Comparison of ENCODE assay signal across 8 cellular contexts in the genomic region with DNA sequence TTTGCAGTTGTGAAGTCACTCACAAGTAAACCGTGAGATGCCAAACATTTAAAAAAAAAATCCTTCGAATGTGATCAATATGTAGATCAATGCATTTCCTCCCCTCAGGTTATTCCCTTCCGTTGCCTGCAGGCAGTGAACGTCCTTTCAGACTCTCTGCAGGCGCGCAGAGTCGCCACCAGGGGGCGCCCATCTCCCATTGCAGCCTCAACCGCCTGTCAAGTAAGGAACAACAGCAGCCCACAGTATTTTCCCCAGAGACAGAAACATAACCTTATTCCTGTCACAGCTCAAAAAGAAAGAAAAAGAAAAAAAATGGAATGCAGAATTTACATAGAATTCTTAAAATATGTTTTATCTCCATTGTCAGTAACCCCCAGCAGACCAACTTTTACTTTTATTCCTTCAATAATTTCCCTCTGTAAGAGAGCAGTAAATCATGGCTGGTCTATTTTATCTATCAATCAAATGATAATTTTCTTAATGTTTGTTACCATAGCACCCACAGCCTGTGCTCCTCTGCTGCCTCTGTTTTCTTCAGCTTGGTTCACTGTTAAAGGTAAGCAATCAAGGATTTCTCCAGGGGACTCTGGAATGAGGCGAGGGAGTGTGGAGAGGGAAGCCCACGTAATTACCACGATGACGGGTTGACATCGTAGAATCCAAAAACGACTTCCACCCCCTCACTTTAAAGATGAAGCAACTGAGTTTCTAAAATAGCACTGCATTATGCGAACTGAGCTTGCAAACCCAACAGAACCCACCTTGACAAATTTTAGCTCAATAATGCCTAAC.
DNase-seq lines count a peak whose midpoint lies in the region; ATAC-seq and TF ChIP-seq lines count a peak whose summit lies in the region.

No MANE protein-coding gene starts in this region.

- H3K4me3 ChIP-seq in HCT116 (replicated peaks in 1 of 2; ENCODE audit: low read depth in 1 of 2, low read length in 2 of 2) = no peak overlapping the region

- DNase-seq in NCI-H2029 (lab: John Stamatoyannopoulos, UW) = peak; percentile 29
- no peak for DNase-seq in NCI-H2029 treated with DMSO at 0.1 percent for 48 hours (lab: John Stamatoyannopoulos, UW)
- DNase-seq in HCT116 (ENCODE audit: low read depth, low spot score) = no peak
- DNase-seq in M059J (ENCODE audit: low read depth) = peak; percentile 35
- peak; percentile 20 for DNase-seq in T follicular helper cell (ENCODE audit: low read depth)
- peak in 54 of 58 donors; percentile 19 to 86 (median 49) for DNase-seq in anterior cingulate cortex (lab: John Stamatoyannopoulos, UW)
- DNase-seq in hepatic stellate cell (ENCODE audit: low spot score) = peak; percentile 67
- peak; percentile 12 for DNase-seq in smooth muscle cell of the brain vasculature (ENCODE audit: low read depth, low spot score)

- no peak overlapping the region for H3K27ac ChIP-seq in HCT116 (ENCODE audit: low read depth, low read length)

- RAD21 ChIA-PET in HCT116 (lab: Charles Lee; ENCODE audit: low non-redundant PET in 1 of 2, low total read pairs in 2 of 2, uncharacterized antibody in 2 of 2, unreplicated experiment in 2 of 2) = no interaction called here

- TF ChIP-seq POLR2A in HCT116 (IDR thresholded peaks at IDR 0.05; ENCODE audit: borderline replicate concordance, extremely low read depth, insufficient read depth, insufficient read length) = no peak

- H3K9me3 ChIP-seq in HCT116 (ENCODE audit: control insufficient read depth in 1 of 2, insufficient read depth in 1 of 2, low read depth in 1 of 2, low read length in 2 of 2) = no peaks in the 10 kb centered on the region

- BruUV-seq in HCT116 (replicated peaks; lab: Mats Ljungman, UMichigan) = no TSS peak

- no peaks in the 10 kb centered on the region for H3K9me2 ChIP-seq in HCT116 (ENCODE audit: insufficient read depth)

- H4K20me1 ChIP-seq in HCT116 (ENCODE audit: insufficient read depth) = no peaks in the 10 kb centered on the region

- H3K4me2 ChIP-seq in HCT116 (ENCODE audit: low read length) = no peak overlapping the region

- CTCF ChIA-PET in HCT116 (lab: Charles Lee) = no interaction called here

- no peaks in the 10 kb centered on the region for H3K36me3 ChIP-seq in HCT116 (ENCODE audit: control insufficient read depth in 1 of 2, insufficient read depth in 2 of 2, low read length in 2 of 2)

- H3K4me1 ChIP-seq in HCT116 (ENCODE audit: control insufficient read depth in 1 of 2, insufficient read depth in 2 of 2, low read length in 2 of 2) = no peaks in the 10 kb centered on the region

- no peak overlapping the region for H3K9ac ChIP-seq in HCT116 (ENCODE audit: low read length)

- peak; percentile 14 to 94 (median 92); a peak in 5 of 6 replicates for TF ChIP-seq CTCF in HCT116 (IDR thresholded peaks at IDR 0.05 in 2 of 3, conservative IDR thresholded peaks at IDR 0.05 in 1 of 3; ENCODE audit: borderline replicate concordance in 1 of 3, insufficient read depth in 1 of 3, low read depth in 2 of 3, low read length in 2 of 3)

- ATAC-seq in HCT116 = peak; percentile 91

- no peaks in the 10 kb centered on the region for H3K79me2 ChIP-seq in HCT116 (ENCODE audit: insufficient read depth, low read length)

- H2AFZ ChIP-seq in HCT116 (ENCODE audit: low read depth, low read length, poor library complexity, severe bottlenecking) = no peak overlapping the region

- H3K27me3 ChIP-seq in HCT116 (ENCODE audit: insufficient read depth, low read length) = no peaks in the 10 kb centered on the region

- intact Hi-C loops in HCT116 (cut with micrococcal nuclease) = loop anchor here (1.0 kb wide), 1 partner anchor 950 kb away; no protein-coding TSS in a partner anchor

- peak; percentile 52; the same call in 1 of the 2 replicates for TF ChIP-seq RAD21 in HCT116 (IDR thresholded peaks at IDR 0.05; ENCODE audit: low read depth)

- POLR2A ChIA-PET in HCT116 (lab: Charles Lee) = no interaction called here

TF ChIP-seq in HCT116, 20 proteins besides CTCF, POLR2A, EP300 and RAD21:
- no peak for TF ChIP-seq TCF7L2 (IDR thresholded peaks at IDR 0.05; ENCODE audit: borderline replicate concordance, extremely low read depth, insufficient read depth, insufficient read length)
- no peak for TF ChIP-seq ATF3 (IDR thresholded peaks at IDR 0.05)
- no peak for TF ChIP-seq EGR1 (IDR thresholded peaks at IDR 0.05; ENCODE audit: low read depth)
- TF ChIP-seq SIN3A (IDR thresholded peaks at IDR 0.05; ENCODE audit: low read depth) = no peak
- no peak for TF ChIP-seq SP1 (IDR thresholded peaks at IDR 0.05; ENCODE audit: low read depth)
- TF ChIP-seq POLR2AphosphoS5 (IDR thresholded peaks at IDR 0.05; ENCODE audit: low read depth, low read length) = no peak
- TF ChIP-seq ZFX (IDR thresholded peaks at IDR 0.05) = no peak
- TF ChIP-seq EZH2phosphoT487 (IDR thresholded peaks at IDR 0.05; ENCODE audit: borderline replicate concordance) = no peak
- TF ChIP-seq YY1 (IDR thresholded peaks at IDR 0.05; ENCODE audit: extremely low read depth, insufficient replicate concordance, low read depth, low read length) = no peak
- no peak for TF ChIP-seq ZNF274 (IDR thresholded peaks at IDR 0.05; ENCODE audit: low read depth, low read length)
- TF ChIP-seq FOSL1 (IDR thresholded peaks at IDR 0.05; ENCODE audit: low read depth) = no peak
- TF ChIP-seq MAX (IDR thresholded peaks at IDR 0.05) = no peak
- no peak for TF ChIP-seq SRF (IDR thresholded peaks at IDR 0.05; ENCODE audit: low read depth)
- no peak for TF ChIP-seq ZBTB33 (IDR thresholded peaks at IDR 0.05; ENCODE audit: extremely low read depth, insufficient replicate concordance, low read length)
- no peak for TF ChIP-seq JUND (IDR thresholded peaks at IDR 0.05)
- no peak for TF ChIP-seq ELF1 (IDR thresholded peaks at IDR 0.05; ENCODE audit: borderline replicate concordance, low read depth)
- TF ChIP-seq CEBPB (IDR thresholded peaks at IDR 0.05; ENCODE audit: low read depth) = no peak

Comparison
In these comparisons a context has a peak if more than half of its experiments do, and no peak if none do; other contexts are left out.
1. DNase-seq: peak in NCI-H2029 (single experiment), M059J (single experiment), T follicular helper cell (single experiment), anterior cingulate cortex (54 of 58), hepatic stellate cell (single experiment) and smooth muscle cell of the brain vasculature (single experiment); none in NCI-H2029 treated with DMSO at 0.1 percent for 48 hours (single experiment) and HCT116 (single experiment).